13 cellular contexts compared by ENCODE assay signal in the genomic region with DNA sequence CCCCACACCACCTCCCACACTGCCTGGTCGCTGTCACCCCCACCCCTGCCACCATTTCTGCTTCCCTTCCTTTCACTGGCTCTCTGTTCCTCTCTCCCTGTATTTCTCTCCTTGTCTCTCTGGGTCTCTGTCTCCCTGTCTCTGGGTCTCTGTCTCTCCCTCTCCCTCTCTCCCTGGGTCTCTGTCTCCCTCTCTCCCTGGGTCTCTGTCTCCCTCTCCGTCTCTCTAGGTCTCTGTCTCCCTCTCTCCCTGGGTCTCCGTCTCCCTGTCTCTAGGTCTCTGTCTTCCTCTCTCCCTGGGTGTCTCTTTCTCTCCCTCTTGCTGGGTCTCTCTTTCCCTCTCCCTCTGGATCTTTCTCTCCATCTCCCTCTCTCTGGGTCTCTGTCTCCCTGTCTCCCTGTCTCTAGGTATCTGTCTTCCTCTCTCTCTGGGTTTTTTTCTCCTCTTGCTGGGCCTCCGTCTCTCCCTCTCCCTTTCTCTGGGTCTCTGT. TPM values are rescaled to one million over a fixed set of nuclear protein-coding genes. Genes with fewer than 3 reads are reported as not detected.
DNase-seq lines count a peak whose midpoint lies in the region; ATAC-seq, FAIRE-seq and TF ChIP-seq lines count a peak whose summit lies in the region.
"Had no signal": no experiment of that assay in that cellular context is flagged by ENCODE, and none has a peak within 500 bp of the region (broad histone marks: within the 10 kb centered on the region; RNA-seq: fewer than 3 reads in every experiment).

No MANE protein-coding gene starts in this region.

- no peak for ATAC-seq in activated naive CD8-positive, alpha-beta T cell treated with anti-CD3 and anti-CD28 coated beads, Interleukin-2, amount 10 ng/mL, durations not matched to agents 7 days and 5 days (ENCODE audit: low read depth)
- no peak for ATAC-seq in activated naive CD8-positive, alpha-beta T cell treated with anti-CD3 and anti-CD28 coated beads, Interleukin-2, amount 50 U/mL, for 24 hours
- ATAC-seq in pancreas, result no peak

- no peak overlapping the region for H3K4me3 Mint-ChIP-seq in activated naive CD8-positive, alpha-beta T cell treated with anti-CD3 and anti-CD28 coated beads, Interleukin-2, amount 10 ng/mL, durations not matched to agents 7 days and 5 days
- no peak overlapping the region for H3K4me3 Mint-ChIP-seq in activated naive CD8-positive, alpha-beta T cell treated with anti-CD3 and anti-CD28 coated beads, Interleukin-2, amount 50 U/mL, for 24 hours
- H3K4me3 Mint-ChIP-seq in dendritic cell treated with granulocyte-macrophage colony-stimulating factor and Interleukin-4, amounts not matched to agents 40 ng/mL and 50 ng/mL, for 4 days, result no peak overlapping the region
- H3K4me3 Mint-ChIP-seq in nephron progenitor cell, result peak overlapping the region; percentile 25
- H3K4me3 Mint-ChIP-seq: activated naive CD8-positive, alpha-beta T cell had no signal

- TF ChIP-seq CTCF in nephron progenitor cell (IDR thresholded peaks at IDR 0.05) (no peak), transverse colon (IDR thresholded peaks at IDR 0.05) (no peak), pancreas (IDR thresholded peaks at IDR 0.05) (no peak)

- no peak for FAIRE-seq in pancreas (lab: Jason Lieb, UNC)
- FAIRE-seq: A204.1 had no signal

- 91 to 100% methylated on average over 2 to 4 of the region's 4 CpGs for WGBS in transverse colon (ENCODE audit: low coverage in 1 of 2), 2 donors
- WGBS in pancreas, 2 donors, result 91 to 98% methylated on average over 3 to 4 of the region's 4 CpGs

- no peak for TF ChIP-seq POLR2A in transverse colon (IDR thresholded peaks at IDR 0.05)
- no peak for TF ChIP-seq POLR2A in erythroblast (IDR thresholded peaks at IDR 0.05; ENCODE audit: low read length)

- H3K27me3 Mint-ChIP-seq in activated naive CD8-positive, alpha-beta T cell treated with anti-CD3 and anti-CD28 coated beads, Interleukin-2, amount 10 ng/mL, durations not matched to agents 7 days and 5 days, result no peaks in the 10 kb centered on the region
- H3K27me3 Mint-ChIP-seq in activated naive CD8-positive, alpha-beta T cell treated with anti-CD3 and anti-CD28 coated beads, Interleukin-2, amount 50 U/mL, for 24 hours, result no peaks in the 10 kb centered on the region
- peaks cover 18% of the 10 kb centered on the region for H3K27me3 Mint-ChIP-seq in dendritic cell treated with granulocyte-macrophage colony-stimulating factor and Interleukin-4, amounts not matched to agents 40 ng/mL and 50 ng/mL, for 4 days
- peaks cover 12% of the 10 kb centered on the region for H3K27me3 Mint-ChIP-seq in nephron progenitor cell (ENCODE audit: low read depth, poor library complexity)
- H3K27me3 Mint-ChIP-seq: activated naive CD8-positive, alpha-beta T cell had no signal

- no peak for TF ChIP-seq EP300 in transverse colon (IDR thresholded peaks at IDR 0.05; ENCODE audit: low read depth)

- POLR2A ChIA-PET in activated naive CD8-positive, alpha-beta T cell treated with anti-CD3 and anti-CD28 coated beads, Interleukin-2, amount 10 ng/mL, durations not matched to agents 7 days and 5 days (lab: Charles Lee), result no interaction called here

- in situ Hi-C loops in transverse colon (cut with MboI; ENCODE audit: low pct_ligation_motif_present in 1 of 4, low pct_unique_long_range_greater_than_20kb in 1 of 4, low sequenced_read_pairs in 3 of 4), result no loop called here

- H3K36me3 Mint-ChIP-seq in activated naive CD8-positive, alpha-beta T cell treated with anti-CD3 and anti-CD28 coated beads, Interleukin-2, amount 10 ng/mL, durations not matched to agents 7 days and 5 days, result peaks cover 3% of the 10 kb centered on the region
- H3K36me3 Mint-ChIP-seq in activated naive CD8-positive, alpha-beta T cell treated with anti-CD3 and anti-CD28 coated beads, Interleukin-2, amount 50 U/mL, for 24 hours (ENCODE audit: low read depth), result no peaks in the 10 kb centered on the region
- peaks cover 7% of the 10 kb centered on the region for H3K36me3 Mint-ChIP-seq in dendritic cell treated with granulocyte-macrophage colony-stimulating factor and Interleukin-4, amounts not matched to agents 40 ng/mL and 50 ng/mL, for 4 days (ENCODE audit: low read depth)
- no peaks in the 10 kb centered on the region for H3K36me3 Mint-ChIP-seq in nephron progenitor cell (ENCODE audit: low read depth)

- no peaks in the 10 kb centered on the region for H3K36me3 ChIP-seq in transverse colon
- H3K36me3 ChIP-seq in pancreas, result no peaks in the 10 kb centered on the region

- peak overlapping the region; percentile 17 to 72 (median 66) for H3K27ac ChIP-seq in transverse colon
- H3K27ac ChIP-seq in pancreas, result no peak overlapping the region

- peaks cover 0 to 23% (median 0%) of the 10 kb centered on the region in 4 donors for H3K4me1 ChIP-seq in transverse colon
- no peaks in the 10 kb centered on the region for H3K4me1 ChIP-seq in pancreas

- intact Hi-C loops in dendritic cell treated with granulocyte-macrophage colony-stimulating factor and Interleukin-4, amounts not matched to agents 40 ng/mL and 50 ng/mL, for 4 days (cut with micrococcal nuclease), result no loop called here
- intact Hi-C loops in transverse colon (cut with DNase I; ENCODE audit: low total_unique reads) (no loop called here), pancreas (cut with DNase I) (no loop called here)

- H3K27ac Mint-ChIP-seq in activated naive CD8-positive, alpha-beta T cell treated with anti-CD3 and anti-CD28 coated beads, Interleukin-2, amount 10 ng/mL, durations not matched to agents 7 days and 5 days, result peak overlapping the region; percentile 46
- H3K27ac Mint-ChIP-seq in activated naive CD8-positive, alpha-beta T cell treated with anti-CD3 and anti-CD28 coated beads, Interleukin-2, amount 50 U/mL, for 24 hours, result no peak overlapping the region
- H3K27ac Mint-ChIP-seq in dendritic cell treated with granulocyte-macrophage colony-stimulating factor and Interleukin-4, amounts not matched to agents 40 ng/mL and 50 ng/mL, for 4 days, result peak overlapping the region; percentile 78
- peak overlapping the region; percentile 23 for H3K27ac Mint-ChIP-seq in nephron progenitor cell
- H3K27ac Mint-ChIP-seq: activated naive CD8-positive, alpha-beta T cell had no signal

- H3K27me3 ChIP-seq in transverse colon (no peaks in the 10 kb centered on the region), pancreas (no peaks in the 10 kb centered on the region)

- H3K9me3 ChIP-seq in transverse colon, result no peaks in the 10 kb centered on the region
- H3K9me3 ChIP-seq in pancreas, result no peaks in the 10 kb centered on the region

- peaks cover 9% of the 10 kb centered on the region for H3K4me1 Mint-ChIP-seq in activated naive CD8-positive, alpha-beta T cell treated with anti-CD3 and anti-CD28 coated beads, Interleukin-2, amount 10 ng/mL, durations not matched to agents 7 days and 5 days
- peaks cover 8% of the 10 kb centered on the region for H3K4me1 Mint-ChIP-seq in activated naive CD8-positive, alpha-beta T cell treated with anti-CD3 and anti-CD28 coated beads, Interleukin-2, amount 50 U/mL, for 24 hours
- peaks cover 58% of the 10 kb centered on the region for H3K4me1 Mint-ChIP-seq in dendritic cell treated with granulocyte-macrophage colony-stimulating factor and Interleukin-4, amounts not matched to agents 40 ng/mL and 50 ng/mL, for 4 days (ENCODE audit: low read depth)
- peaks cover 71% of the 10 kb centered on the region for H3K4me1 Mint-ChIP-seq in nephron progenitor cell

- no peak overlapping the region for H3K4me3 ChIP-seq in transverse colon
- no peak overlapping the region for H3K4me3 ChIP-seq in pancreas

- no peaks in the 10 kb centered on the region for H3K9me3 Mint-ChIP-seq in activated naive CD8-positive, alpha-beta T cell treated with anti-CD3 and anti-CD28 coated beads, Interleukin-2, amount 10 ng/mL, durations not matched to agents 7 days and 5 days
- no peaks in the 10 kb centered on the region for H3K9me3 Mint-ChIP-seq in activated naive CD8-positive, alpha-beta T cell treated with anti-CD3 and anti-CD28 coated beads, Interleukin-2, amount 50 U/mL, for 24 hours
- no peaks in the 10 kb centered on the region for H3K9me3 Mint-ChIP-seq in dendritic cell treated with granulocyte-macrophage colony-stimulating factor and Interleukin-4, amounts not matched to agents 40 ng/mL and 50 ng/mL, for 4 days
- H3K9me3 Mint-ChIP-seq in nephron progenitor cell, result no peaks in the 10 kb centered on the region

- DNase-seq in activated naive CD8-positive, alpha-beta T cell treated with anti-CD3 and anti-CD28 coated beads, Interleukin-2, amount 10 ng/mL, durations not matched to agents 7 days and 5 days, result no peak
- DNase-seq in activated naive CD8-positive, alpha-beta T cell treated with anti-CD3 and anti-CD28 coated beads, Interleukin-2, amount 50 U/mL, for 24 hours, result no peak
- DNase-seq in nephron progenitor cell (no peak), transverse colon (no peak), erythroblast (lab: John Stamatoyannopoulos, UW) (no peak), pancreas (no peak)
- DNase-seq in activated CD4-positive, CD25-positive, alpha-beta regulatory T cell (lab: John Stamatoyannopoulos, UW), result no peak
- DNase-seq: effector CD8-positive, alpha-beta T cell; NCI-H510A had no signal

RNA-seq across cellular contexts. Expression of a gene that starts 21.6 kb away (rescaled TPM):
- 10 to 100 TPM; 13.6 to 14.3 TPM for total RNA-seq in activated naive CD8-positive, alpha-beta T cell treated with anti-CD3 and anti-CD28 coated beads, Interleukin-2, amount 10 ng/mL, durations not matched to agents 7 days and 5 days
- total RNA-seq in transverse colon (10 to 100 TPM in 1 of 4 donors, 1 to 10 TPM in 3; 7.0 to 15.7 (median 7.6) TPM), pancreas (1 to 10 TPM; 4.6 to 7.8 (median 6.0) TPM)
- polyA plus RNA-seq in pancreas, result 1 to 10 TPM; 3.2 to 4.1 TPM

RNA-seq across cellular contexts. Expression of a gene that starts 25.1 kb away (rescaled TPM):
- total RNA-seq in activated naive CD8-positive, alpha-beta T cell treated with anti-CD3 and anti-CD28 coated beads, Interleukin-2, amount 10 ng/mL, durations not matched to agents 7 days and 5 days, result 10 to 100 TPM; 10.3 to 11.8 TPM
- total RNA-seq in transverse colon, result 10 to 100 TPM in 1 of 4 donors, 1 to 10 TPM in 3; 6.2 to 17.6 (median 7.7) TPM
- 1 to 10 TPM; 5.2 to 8.1 (median 6.5) TPM for total RNA-seq in pancreas
- 10 to 100 TPM; 12.4 to 18.1 TPM for polyA plus RNA-seq in pancreas

RNA-seq across cellular contexts. Expression of a gene that starts 45.7 kb away (rescaled TPM):
- under 1 TPM in 1 of 2 experiments, not detected in 1; 0.19 TPM for total RNA-seq in activated naive CD8-positive, alpha-beta T cell treated with anti-CD3 and anti-CD28 coated beads, Interleukin-2, amount 10 ng/mL, durations not matched to agents 7 days and 5 days
- total RNA-seq in transverse colon, result 10 to 100 TPM in 2 of 4 donors, under 1 TPM in 2; 0.48 to 21.7 (median 8.6) TPM
- 1 to 10 TPM in 2 of 6 donors, under 1 TPM in 4; 0.56 to 4.4 (median 0.94) TPM for total RNA-seq in pancreas
- 1 to 10 TPM; 5.2 to 8.9 TPM for polyA plus RNA-seq in pancreas
- total RNA-seq: activated CD8-positive, alpha-beta memory T cell treated with anti-CD3 and anti-CD28 coated beads for 36 hours had no signal

RNA-seq across cellular contexts. Expression of a gene that starts 51.8 kb away (rescaled TPM):
- not detected for total RNA-seq in activated naive CD8-positive, alpha-beta T cell treated with anti-CD3 and anti-CD28 coated beads, Interleukin-2, amount 10 ng/mL, durations not matched to agents 7 days and 5 days
- total RNA-seq in transverse colon, result 10 to 100 TPM in 1 of 4 donors, 1 to 10 TPM in 3; 1.1 to 21.0 (median 6.1) TPM
- total RNA-seq in pancreas, result 1 to 10 TPM in 5 of 6 donors, under 1 TPM in 1; 0.87 to 9.1 (median 4.1) TPM
- polyA plus RNA-seq in pancreas, result 10 to 100 TPM in 1 of 2 donors, 1 to 10 TPM in 1; 9.6 to 20.3 TPM

Comparison
In these comparisons a context has a peak if more than half of its experiments do, and no peak if none do; other contexts are left out.
1. H3K27ac ChIP-seq: peak in transverse colon (4 of 4); none in pancreas (0 of 4).